Comparison of ENCODE assay signal across 8 cellular contexts in genomic region chr9:73151653-73152382, GRCh38. TPM values are rescaled to one million over a fixed set of nuclear protein-coding genes. Genes with fewer than 3 reads are reported as not detected.
DNase-seq lines count a peak whose midpoint lies in the region; ATAC-seq, FAIRE-seq and TF ChIP-seq lines count a peak whose summit lies in the region.

A gene with protein sequence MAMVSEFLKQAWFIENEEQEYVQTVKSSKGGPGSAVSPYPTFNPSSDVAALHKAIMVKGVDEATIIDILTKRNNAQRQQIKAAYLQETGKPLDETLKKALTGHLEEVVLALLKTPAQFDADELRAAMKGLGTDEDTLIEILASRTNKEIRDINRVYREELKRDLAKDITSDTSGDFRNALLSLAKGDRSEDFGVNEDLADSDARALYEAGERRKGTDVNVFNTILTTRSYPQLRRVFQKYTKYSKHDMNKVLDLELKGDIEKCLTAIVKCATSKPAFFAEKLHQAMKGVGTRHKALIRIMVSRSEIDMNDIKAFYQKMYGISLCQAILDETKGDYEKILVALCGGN (plus strand): TSS chr9:73151865. CDS start chr9:73158536, 6,671 bp downstream.

- peak; percentile 89 for ATAC-seq in mucosa of descending colon
- ATAC-seq in GM18520 (IDR thresholded peaks at IDR 0.05; ENCODE audit: unreplicated experiment) = no peak
- no peak for ATAC-seq in GM19455 (IDR thresholded peaks at IDR 0.05; ENCODE audit: unreplicated experiment)
- no peak for ATAC-seq in GM19397 (IDR thresholded peaks at IDR 0.05; ENCODE audit: unreplicated experiment)

- peak within 1 kb of the TSS; percentile 58 for H3K27ac ChIP-seq in SJCRH30
- H3K27ac ChIP-seq in effector memory CD4-positive, alpha-beta T cell (ENCODE audit: insufficient read depth, low read length, poor library complexity, severe bottlenecking) = peak within 1 kb of the TSS; percentile 84

- intact Hi-C loops in mucosa of descending colon (cut with DNase I, micrococcal nuclease) = no loop called here

- no peaks in the 10 kb centered on the region for H3K27me3 ChIP-seq in SJCRH30
- H3K27me3 ChIP-seq in effector memory CD4-positive, alpha-beta T cell (replicated peaks; ENCODE audit: control insufficient read depth, insufficient read depth, low read length, poor library complexity, severe bottlenecking) = no peaks in the 10 kb centered on the region

- H3K36me3 ChIP-seq in SJCRH30 (no peaks in the 10 kb centered on the region; the same call in 1 of the 2 replicates), mucosa of descending colon (ENCODE audit: low read depth) (no peaks in the 10 kb centered on the region)
- H3K36me3 ChIP-seq in effector memory CD4-positive, alpha-beta T cell (ENCODE audit: control insufficient read depth, insufficient read depth, low read length) = no peaks in the 10 kb centered on the region

- TF ChIP-seq POLR2A in H54 (IDR thresholded peaks at IDR 0.05; ENCODE audit: low read depth, low read length) = no peak

- no peak for TF ChIP-seq CTCF in mucosa of descending colon (IDR thresholded peaks at IDR 0.05)

- H3K4me3 ChIP-seq in SJCRH30 (peak within 1 kb of the TSS; percentile 51), mucosa of descending colon (no peak within 1 kb of the TSS)
- H3K4me3 ChIP-seq in effector memory CD4-positive, alpha-beta T cell (ENCODE audit: insufficient read depth, low read depth, low read length, poor library complexity, severe bottlenecking) = peak within 1 kb of the TSS; percentile 67

- H3K4me1 ChIP-seq in SJCRH30 (peaks cover 54% of the 10 kb centered on the region), mucosa of descending colon (ENCODE audit: low read depth) (no peaks in the 10 kb centered on the region)
- peaks cover 32% of the 10 kb centered on the region for H3K4me1 ChIP-seq in effector memory CD4-positive, alpha-beta T cell (ENCODE audit: control insufficient read depth, insufficient read depth, low read length, poor library complexity, severe bottlenecking)

- peak; percentile 38 for DNase-seq in H54 (ENCODE audit: insufficient read length, low spot score)
- DNase-seq in SJCRH30 = no peak
- peak in 1 of 3 donors; percentile 18 for DNase-seq in effector memory CD4-positive, alpha-beta T cell
- peak in 1 of 3 donors; percentile 48 for DNase-seq in mucosa of descending colon
- no peak for DNase-seq in midbrain (lab: John Stamatoyannopoulos, UW)

- peak; percentile 100 for FAIRE-seq in H54 (lab: Jason Lieb, UNC)

- H3K9me3 ChIP-seq in SJCRH30 (replicated peaks) (no peaks in the 10 kb centered on the region), mucosa of descending colon (no peaks in the 10 kb centered on the region)
- no peaks in the 10 kb centered on the region for H3K9me3 ChIP-seq in effector memory CD4-positive, alpha-beta T cell (ENCODE audit: control insufficient read depth, low read length)

RNA-seq across cellular contexts. Expression of the gene that starts here (rescaled TPM):
- total RNA-seq in SJCRH30 (2014; rRNA removed; shearing (Covaris generic)) = 28.1 and 34.4 TPM in 2 replicates
- total RNA-seq in mucosa of descending colon = 10 to 100 TPM; 12.8 to 69.3 (median 53.1) TPM
